ENCODE assay signal across 12 cellular contexts in genomic region chr13:41639955-41640780, GRCh38.
DNase-seq lines count a peak whose midpoint lies in the region; ATAC-seq and TF ChIP-seq lines count a peak whose summit lies in the region.
"Had no signal": no experiment of that assay in that cellular context is flagged by ENCODE, and none has a peak within 500 bp of the region (broad histone marks: within the 10 kb centered on the region; RNA-seq: fewer than 3 reads in every experiment).

No MANE protein-coding gene starts in this region.

- H3K9me3 ChIP-seq in adrenal gland (replicated peaks in 1 of 3) (no peaks in the 10 kb centered on the region), gastrocnemius medialis (no peaks in the 10 kb centered on the region), ascending aorta (no peaks in the 10 kb centered on the region)
- H3K9me3 ChIP-seq: BLaER1 treated with 17β-estradiol and CSF1 and Interleukin-3, amounts not matched to agents 10 nM and 100 nM had no signal

- no peak overlapping the region for H3K4me3 ChIP-seq in adrenal gland
- H3K4me3 ChIP-seq in gastrocnemius medialis: no peak overlapping the region
- no peak overlapping the region for H3K4me3 ChIP-seq in ascending aorta
- H3K4me3 ChIP-seq: BLaER1 treated with 17β-estradiol and CSF1 and Interleukin-3, amounts not matched to agents 10 nM and 100 nM had no signal

- WGBS in adrenal gland, 4 donors: 48 to 66% (median 55%) methylated on average over 4 of the region's 4 CpGs

- H3K27me3 ChIP-seq in adrenal gland: no peaks in the 10 kb centered on the region
- H3K27me3 ChIP-seq in gastrocnemius medialis: no peaks in the 10 kb centered on the region
- H3K27me3 ChIP-seq in ascending aorta: no peaks in the 10 kb centered on the region
- H3K27me3 ChIP-seq: BLaER1 treated with 17β-estradiol and CSF1 and Interleukin-3, amounts not matched to agents 10 nM and 100 nM had no signal

- H3K4me1 ChIP-seq in adrenal gland (replicated peaks in 1 of 2) (peaks cover 0 to 21% of the 10 kb centered on the region in 2 donors), gastrocnemius medialis (peaks cover 25 to 33% of the 10 kb centered on the region in 2 donors), ascending aorta (peaks cover 0 to 26% of the 10 kb centered on the region in 2 donors)

- intact Hi-C loops in adrenal gland (cut with DNase I): no loop called here
- intact Hi-C loops in gastrocnemius medialis (cut with DNase I; ENCODE audit: low total_unique reads): no loop called here
- intact Hi-C loops in ascending aorta (cut with DNase I): loop anchor here (10.0 kb wide), 1 partner anchor 575 kb away; the partner anchor contains the start of gene WBP4

- DNase-seq in GM04504 (ENCODE audit: low read depth) (peak; percentile 44), adrenal gland (peak in 5 of 7 donors; percentile 30 to 61 (median 38)), left lobe of liver (ENCODE audit: low spot score) (no peak), gastrocnemius medialis (peak in 1 of 2 donors; percentile 50), NCI-H187 treated with DMSO at 0.1 percent for 48 hours (lab: John Stamatoyannopoulos, UW) (no peak), ascending aorta (ENCODE audit: low spot score in 2 of 2) (no peak), occipital lobe (lab: John Stamatoyannopoulos, UW) (no peak)
- DNase-seq: activated CD4-positive, alpha-beta T cell treated with anti-CD3 and anti-CD28 coated beads, Interleukin-2, amount 50 U/mL, for 48 hours; NCI-H2171 had no signal

- ATAC-seq in left lobe of liver: peak; percentile 93
- peak; percentile 72 to 91 for ATAC-seq in gastrocnemius medialis
- no peak for ATAC-seq in HG03342 (IDR thresholded peaks at IDR 0.05; ENCODE audit: unreplicated experiment)
- ATAC-seq: natural killer cell treated with Interleukin-12 subunit alpha and Interleukin-12 subunit beta and Interleukin-15 and Interleukin-18, amount 100 ng/mL, for 72 hours had no signal

- in situ Hi-C loops in gastrocnemius medialis (cut with MboI; ENCODE audit: low sequenced_read_pairs in 4 of 4): loop anchor here in 1 of 4 donors (25.0 kb wide), 1 partner anchor 178 kb away; the partner anchor contains the start of gene RGCC

- TF ChIP-seq POLR2A in adrenal gland (IDR thresholded peaks at IDR 0.05) (no peak), gastrocnemius medialis (IDR thresholded peaks at IDR 0.05) (no peak)

- TF ChIP-seq CTCF in adrenal gland (IDR thresholded peaks at IDR 0.05) (peak in 1 of 6 experiments; percentile 6), gastrocnemius medialis (IDR thresholded peaks at IDR 0.05 in 4 of 5, conservative IDR thresholded peaks at IDR 0.05 in 1 of 5) (no peak), ascending aorta (IDR thresholded peaks at IDR 0.05) (no peak)

- no peaks in the 10 kb centered on the region for H3K36me3 ChIP-seq in adrenal gland (replicated peaks in 1 of 2)
- H3K36me3 ChIP-seq in gastrocnemius medialis: no peaks in the 10 kb centered on the region
- H3K36me3 ChIP-seq in ascending aorta: no peaks in the 10 kb centered on the region
- H3K36me3 ChIP-seq: BLaER1 treated with 17β-estradiol and CSF1 and Interleukin-3, amounts not matched to agents 10 nM and 100 nM had no signal

- peak overlapping the region in 3 of 5 donors; percentile 25 to 49 (median 28) for H3K27ac ChIP-seq in adrenal gland
- peak overlapping the region; percentile 18 to 57 (median 54) for H3K27ac ChIP-seq in gastrocnemius medialis
- peak overlapping the region in 1 of 2 donors; percentile 57 for H3K27ac ChIP-seq in ascending aorta
- H3K27ac ChIP-seq: BLaER1 treated with 17β-estradiol and CSF1 and Interleukin-3, amounts not matched to agents 10 nM and 100 nM had no signal

Comparison
In these comparisons a context has a peak if more than half of its experiments do, and no peak if none do; other contexts are left out.
1. DNase-seq: peak in GM04504 (single experiment) and adrenal gland (5 of 7); none in left lobe of liver (single experiment), NCI-H187 treated with DMSO at 0.1 percent for 48 hours (single experiment), ascending aorta (0 of 2) and occipital lobe (single experiment).